ENCODE assay signal across 23 cellular contexts in the genomic region with DNA sequence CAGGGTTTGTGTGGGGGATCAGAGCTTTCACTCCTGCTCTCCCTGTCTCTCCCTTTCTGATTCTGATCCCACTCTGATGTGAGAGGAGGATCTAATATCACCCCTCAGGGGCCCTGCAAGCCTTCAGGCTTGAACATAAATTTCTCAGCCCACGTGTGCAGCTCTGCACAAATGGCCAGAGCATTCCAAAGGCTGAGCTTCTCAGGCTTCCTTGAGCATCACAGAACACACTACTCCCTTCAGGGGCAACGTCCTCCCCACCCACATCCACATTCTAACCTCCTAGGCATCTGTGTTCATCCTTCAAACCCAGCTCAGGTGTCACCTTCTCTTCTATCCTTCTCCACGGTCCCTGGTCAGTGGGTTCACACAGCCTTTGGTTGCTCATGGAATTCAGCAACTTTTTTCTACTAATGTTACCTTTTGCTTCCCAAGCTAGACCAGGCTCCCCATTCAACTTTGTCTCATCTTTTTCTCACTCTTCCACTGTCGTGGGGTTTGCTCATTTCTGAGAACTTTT.
"Had no signal": no experiment of that assay in that cellular context is flagged by ENCODE, and none has a peak within 500 bp of the region (broad histone marks: within the 10 kb centered on the region; RNA-seq: fewer than 3 reads in every experiment).

No MANE protein-coding gene starts in this region.

- H3K27ac Mint-ChIP-seq: activated T-helper 17 cell treated with anti-CD3 and anti-CD28 coated beads, Interleukin-2, amount 50 U/mL, for 72 hours had no signal

- H3K27me3 ChIP-seq: hepatocyte, upper lobe of left lung had no signal

- H3K9me3 Mint-ChIP-seq: activated T-cell treated with anti-CD3 and anti-CD28 coated beads, Interleukin-2, amount 50 U/mL, for 24 hours; activated T-helper 17 cell treated with anti-CD3 and anti-CD28 coated beads, Interleukin-2, amount 50 U/mL, for 72 hours; brain; immature natural killer cell; naive B cell had no signal

- H3K4me3 Mint-ChIP-seq: activated T-cell treated with anti-CD3 and anti-CD28 coated beads, Interleukin-2, amount 50 U/mL, for 24 hours; activated T-helper 17 cell treated with anti-CD3 and anti-CD28 coated beads, Interleukin-2, amount 50 U/mL, for 72 hours; brain; immature natural killer cell; naive B cell had no signal

- H3K4me3 ChIP-seq: hepatocyte, lung, upper lobe of left lung had no signal

- DNase-seq: activated CD4-positive, CD25-positive, alpha-beta regulatory T cell treated with anti-CD3 and anti-CD28 coated beads, Interleukin-2, amount 50 U/mL, for 72 hours; activated CD8-positive, alpha-beta memory T cell treated with anti-CD3 and anti-CD28 coated beads for 24 hours; activated CD8-positive, alpha-beta memory T cell treated with anti-CD3 and anti-CD28 coated beads, Interleukin-2, amount 50 U/mL, for 4 hours; activated naive CD4-positive, alpha-beta T cell; activated T-cell treated with anti-CD3 and anti-CD28 coated beads, Interleukin-2, amount 50 U/mL, for 24 hours; aorta; dermis blood vessel endothelial cell; effector CD8-positive, alpha-beta T cell; foreskin melanocyte; glutamatergic neuron; immature natural killer cell; naive B cell; right cardiac atrium; stimulated activated CD4-positive, alpha-beta T cell treated with anti-CD3 and anti-CD28 coated beads, Interleukin-4, amount 100 ng/mL, for 24 hours; stimulated activated naive CD8-positive, alpha-beta T cell treated with anti-CD3 and anti-CD28 coated beads, Interleukin-15, Interleukin-2, amounts not matched to agents 100 U/mL and 50 U/mL, for 24 hours; SW 1271; upper lobe of left lung had no signal

- H2AFZ ChIP-seq: hepatocyte, parathyroid adenoma had no signal

- H3K36me3 Mint-ChIP-seq: brain, immature natural killer cell had no signal

- ATAC-seq: activated T-helper 17 cell treated with anti-CD3 and anti-CD28 coated beads, Interleukin-2, amount 50 U/mL, for 72 hours; right cardiac atrium; stimulated activated naive CD8-positive, alpha-beta T cell treated with anti-CD3 and anti-CD28 coated beads, Interleukin-15, Interleukin-2, amounts not matched to agents 100 U/mL and 50 U/mL, for 24 hours had no signal

- H3K27ac ChIP-seq: hepatocyte, parathyroid adenoma, upper lobe of left lung, VCaP had no signal

- H3K79me2 ChIP-seq: hepatocyte, parathyroid adenoma had no signal

- H3K9me3 ChIP-seq: upper lobe of left lung had no signal

- H3K36me3 ChIP-seq: upper lobe of left lung had no signal

- H3K27me3 Mint-ChIP-seq: activated T-cell treated with anti-CD3 and anti-CD28 coated beads, Interleukin-2, amount 50 U/mL, for 24 hours; activated T-helper 17 cell treated with anti-CD3 and anti-CD28 coated beads, Interleukin-2, amount 50 U/mL, for 72 hours had no signal

- H3K4me2 ChIP-seq: hepatocyte had no signal
